ENCODE assay signal across 18 cellular contexts in the genomic region with DNA sequence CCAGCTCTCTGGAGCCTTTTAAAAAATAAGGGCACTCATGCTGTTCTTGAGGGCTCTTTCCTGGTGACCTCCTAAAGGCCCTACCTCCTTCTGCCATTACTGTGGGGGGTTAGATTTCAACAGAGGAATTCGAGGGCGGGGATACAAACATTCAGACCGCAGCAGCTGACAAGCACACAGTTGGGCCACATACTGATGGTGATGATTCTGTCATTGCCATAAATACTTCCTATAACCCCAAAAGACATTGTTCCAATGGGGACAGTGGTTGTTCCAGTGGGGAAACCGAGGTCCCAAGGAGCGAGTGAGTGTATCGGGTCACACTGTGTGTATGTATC.
"Had no signal": no experiment of that assay in that cellular context is flagged by ENCODE, and none has a peak within 500 bp of the region (broad histone marks: within the 10 kb centered on the region; RNA-seq: fewer than 3 reads in every experiment).

No MANE protein-coding gene starts in this region.

- H3K4me1 Mint-ChIP-seq: activated B cell treated with CpG ODN at 0.5 μM for 24 hours had no signal

- H3K4me3 ChIP-seq: ascending aorta, gastroesophageal sphincter, tibial artery had no signal

- H3K27ac Mint-ChIP-seq: activated B cell treated with CpG ODN at 0.5 μM for 24 hours, endodermal cell had no signal

- H3K36me3 ChIP-seq: ascending aorta, gastroesophageal sphincter, neutrophil had no signal

- ATAC-seq: gastroesophageal sphincter, left lobe of liver, T-helper 17 cell had no signal

- FAIRE-seq: keratinocyte, TTC549, urothelium cell line had no signal

- H2AFZ ChIP-seq: parathyroid adenoma had no signal

- H3K36me3 Mint-ChIP-seq: activated naive CD4-positive, alpha-beta T cell treated with anti-CD3 and anti-CD28 coated beads, Interleukin-2, amount 10 ng/mL, durations not matched to agents 7 days and 5 days had no signal

- H3K4me1 ChIP-seq: tibial artery had no signal

- H3K27me3 Mint-ChIP-seq: activated B cell treated with CpG ODN at 0.5 μM for 24 hours; activated CD4-positive, alpha-beta T cell treated with anti-CD3 and anti-CD28 coated beads, Interleukin-2, amount 10 ng/mL, durations not matched to agents 7 days and 5 days; activated naive CD4-positive, alpha-beta T cell treated with anti-CD3 and anti-CD28 coated beads, Interleukin-2, amount 10 ng/mL, durations not matched to agents 7 days and 5 days; T-helper 17 cell had no signal

- H3K4me3 Mint-ChIP-seq: activated B cell treated with CpG ODN at 0.5 μM for 24 hours; activated CD4-positive, alpha-beta T cell treated with anti-CD3 and anti-CD28 coated beads, Interleukin-2, amount 10 ng/mL, durations not matched to agents 7 days and 5 days; activated naive CD4-positive, alpha-beta T cell treated with anti-CD3 and anti-CD28 coated beads, Interleukin-2, amount 10 ng/mL, durations not matched to agents 7 days and 5 days; endodermal cell; T-helper 17 cell had no signal

- H3K9ac ChIP-seq: parathyroid adenoma had no signal

- H3K27me3 ChIP-seq: ascending aorta, gastroesophageal sphincter, neutrophil, tibial artery had no signal

- H3K9me3 Mint-ChIP-seq: activated B cell treated with CpG ODN at 0.5 μM for 24 hours; activated CD4-positive, alpha-beta T cell treated with anti-CD3 and anti-CD28 coated beads, Interleukin-2, amount 10 ng/mL, durations not matched to agents 7 days and 5 days; activated naive CD4-positive, alpha-beta T cell treated with anti-CD3 and anti-CD28 coated beads, Interleukin-2, amount 10 ng/mL, durations not matched to agents 7 days and 5 days; activated T-helper 2 cell treated with anti-CD3 and anti-CD28 coated beads, Interferon-gamma antibody, Interleukin-2, Interleukin-4, amounts not matched to agents 10 μg/mL and 5 μg/mL and 100 μg/mL, durations not matched to agents 14 hours and 24 hours and 36 hours; endodermal cell had no signal

- H3K27ac ChIP-seq: ascending aorta, gastroesophageal sphincter, neutrophil, parathyroid adenoma, tibial artery had no signal

- H3K9me3 ChIP-seq: ascending aorta, gastroesophageal sphincter, neutrophil, tibial artery had no signal

- DNase-seq: activated B cell treated with CpG ODN at 0.5 μM for 24 hours; activated CD4-positive, alpha-beta T cell treated with anti-CD3 and anti-CD28 coated beads, Interleukin-2, amount 10 ng/mL, durations not matched to agents 7 days and 5 days; activated CD8-positive, alpha-beta memory T cell treated with anti-CD3 and anti-CD28 coated beads, Interleukin-2, amount 50 U/mL, for 48 hours; activated naive CD4-positive, alpha-beta T cell treated with anti-CD3 and anti-CD28 coated beads, Interleukin-2, amount 10 ng/mL, durations not matched to agents 7 days and 5 days; endodermal cell; stimulated activated CD4-positive, alpha-beta T cell treated with anti-CD3 and anti-CD28 coated beads, Interleukin-2, amount 100 ng/mL, for 48 hours; stimulated activated naive CD4-positive, alpha-beta T cell; T-helper 17 cell; tibial artery had no signal
